ENCODE assay signal across 8 cellular contexts in genomic region chr20:39800111-39800510, GRCh38.
DNase-seq lines count a peak whose midpoint lies in the region; ATAC-seq, FAIRE-seq and TF ChIP-seq lines count a peak whose summit lies in the region.
"Had no signal": no experiment of that assay in that cellular context is flagged by ENCODE, and none has a peak within 500 bp of the region (broad histone marks: within the 10 kb centered on the region; RNA-seq: fewer than 3 reads in every experiment).

No MANE protein-coding gene starts in this region.

- no peak for TF ChIP-seq CTCF in brain microvascular endothelial cell (IDR thresholded peaks at IDR 0.05; ENCODE audit: low read depth, low read length, missing control alignments)
- TF ChIP-seq CTCF in suprapubic skin (IDR thresholded peaks at IDR 0.05): no peak

- TF ChIP-seq POLR2A in suprapubic skin (IDR thresholded peaks at IDR 0.05): no peak

- peak; percentile 84 for ATAC-seq in HG02943 (IDR thresholded peaks at IDR 0.05; ENCODE audit: low read depth, unreplicated experiment)

- no peak for TF ChIP-seq EP300 in suprapubic skin (IDR thresholded peaks at IDR 0.05)

- H3K4me1 ChIP-seq in suprapubic skin: peaks cover 2% of the 10 kb centered on the region

- H3K9me3 ChIP-seq in suprapubic skin: no peaks in the 10 kb centered on the region

- H3K27me3 ChIP-seq in brain microvascular endothelial cell (replicated peaks): no peaks in the 10 kb centered on the region
- H3K27me3 ChIP-seq in suprapubic skin: no peaks in the 10 kb centered on the region

- FAIRE-seq in GM19239 (lab: Jason Lieb, UNC): no peak

- DNase-seq in GM19239 (ENCODE audit: insufficient read length, low spot score) (peak; percentile 17), brain microvascular endothelial cell (peak; percentile 77), suprapubic skin (ENCODE audit: low spot score in 2 of 2) (no peak), SIG-M5 treated with dmso at 0.1 percent for 504 hours (lab: John Stamatoyannopoulos, UW; ENCODE audit: unreplicated experiment) (no peak), cerebellar nuclear complex (lab: John Stamatoyannopoulos, UW) (no peak)
- no peak for DNase-seq in stimulated activated CD4-positive, alpha-beta T cell treated with anti-CD3 and anti-CD28 coated beads, Interleukin-1b, Interleukin-23, amount 100 ng/mL, for 48 hours
- DNase-seq: activated effector memory CD4-positive, alpha-beta T cell treated with Interleukin-2 at 50 U/mL for 16 hours had no signal

- H3K27ac ChIP-seq in brain microvascular endothelial cell: peak overlapping the region; percentile 92
- H3K27ac ChIP-seq in suprapubic skin: peak overlapping the region; percentile 60

- no peaks in the 10 kb centered on the region for H3K36me3 ChIP-seq in brain microvascular endothelial cell (replicated peaks)
- no peaks in the 10 kb centered on the region for H3K36me3 ChIP-seq in suprapubic skin

- no peak overlapping the region for H3K4me3 ChIP-seq in brain microvascular endothelial cell (ENCODE audit: low read depth, low read length)
- no peak overlapping the region for H3K4me3 ChIP-seq in suprapubic skin

- in situ Hi-C loops in brain microvascular endothelial cell (cut with HindIII; ENCODE audit: low pct_ligation_motif_present, low sequenced_read_pairs): no loop called here

- WGBS in suprapubic skin: 43% methylated on average over 2 of the region's 2 CpGs

Comparison
In these comparisons a context has a peak if more than half of its experiments do, and no peak if none do; other contexts are left out.
1. DNase-seq: peak in GM19239 (single experiment) and brain microvascular endothelial cell (single experiment); none in suprapubic skin (0 of 2), stimulated activated CD4-positive, alpha-beta T cell treated with anti-CD3 and anti-CD28 coated beads, Interleukin-1b, Interleukin-23, amount 100 ng/mL, for 48 hours (single experiment), SIG-M5 treated with dmso at 0.1 percent for 504 hours (single experiment) and cerebellar nuclear complex (0 of 2).